In the genomic region with DNA sequence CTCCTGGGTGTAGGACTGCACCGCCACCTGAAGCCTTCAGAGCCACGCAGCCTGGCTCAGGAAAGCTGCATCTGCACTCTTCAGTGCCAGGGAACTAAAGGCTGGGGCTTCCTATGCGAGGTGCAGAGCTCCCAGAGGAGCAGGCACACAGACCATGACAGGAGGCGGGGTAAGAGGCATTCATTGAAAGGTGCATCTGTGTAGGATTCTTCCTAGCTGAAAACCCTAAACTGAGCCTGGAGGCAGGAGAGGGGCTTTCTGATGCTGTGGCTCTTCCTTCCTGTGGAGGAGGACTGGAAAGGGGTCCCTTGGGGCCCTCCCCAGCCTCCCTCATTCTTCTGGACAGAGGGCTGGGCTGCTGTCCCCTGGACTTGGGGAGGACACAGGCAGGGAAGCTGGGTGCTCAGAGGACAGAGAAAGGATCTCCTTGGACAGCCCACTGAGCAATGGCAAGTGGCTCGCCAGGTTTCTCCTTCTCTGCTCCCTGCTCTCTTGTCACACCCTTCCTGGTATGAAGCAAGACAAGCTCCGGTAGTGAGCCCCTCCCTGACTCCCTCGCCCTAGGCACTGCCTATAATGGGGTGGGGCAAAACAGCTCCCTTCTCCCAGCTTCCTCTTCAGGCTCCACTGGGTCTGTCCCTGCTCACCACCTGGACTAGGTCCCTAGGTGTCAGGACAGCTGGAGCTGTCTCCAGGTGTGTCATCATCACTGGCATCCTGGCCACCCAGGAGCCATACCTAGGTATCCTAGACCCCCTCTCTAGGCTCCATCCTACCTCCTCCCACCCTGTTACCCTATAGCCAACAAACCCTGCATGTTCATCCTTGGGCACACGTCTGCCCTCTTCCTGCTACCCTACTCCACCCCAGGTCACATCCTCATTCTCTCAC, we compare ENCODE assay signal across 11 cellular contexts. TPM values are rescaled to one million over a fixed set of nuclear protein-coding genes. Genes with fewer than 3 reads are reported as not detected.
DNase-seq lines count a peak whose midpoint lies in the region; ATAC-seq, FAIRE-seq and TF ChIP-seq lines count a peak whose summit lies in the region.
"Had no signal": no experiment of that assay in that cellular context is flagged by ENCODE, and none has a peak within 500 bp of the region (broad histone marks: within the 10 kb centered on the region; RNA-seq: fewer than 3 reads in every experiment).

No MANE protein-coding gene starts in this region.

- H3K4me1 ChIP-seq in muscle layer of duodenum (ENCODE audit: control insufficient read depth in 1 of 2, insufficient read depth in 2 of 2, low read length in 2 of 2), result no peaks in the 10 kb centered on the region

- FAIRE-seq in D721Med (lab: Jason Lieb, UNC), result no peak

- H3K9me3 ChIP-seq in muscle layer of duodenum (ENCODE audit: control insufficient read depth in 1 of 2, low read length in 2 of 2), result no peaks in the 10 kb centered on the region

- H3K27ac Mint-ChIP-seq in activated T-helper 17 cell treated with anti-CD3 and anti-CD28 coated beads, Interleukin-2, amount 50 U/mL, for 72 hours, result peak overlapping the region; percentile 72

- H3K9me3 Mint-ChIP-seq in activated T-helper 17 cell treated with anti-CD3 and anti-CD28 coated beads, Interleukin-2, amount 50 U/mL, for 72 hours, result no peaks in the 10 kb centered on the region

- H3K36me3 Mint-ChIP-seq in activated T-helper 17 cell treated with anti-CD3 and anti-CD28 coated beads, Interleukin-2, amount 50 U/mL, for 72 hours (ENCODE audit: low read depth), result no peaks in the 10 kb centered on the region

- H3K4me3 ChIP-seq in muscle layer of duodenum (ENCODE audit: low read depth in 1 of 2, low read length in 2 of 2), result no peak overlapping the region

- no peak for TF ChIP-seq CTCF in D721Med (IDR thresholded peaks at IDR 0.05; ENCODE audit: insufficient read depth, missing control alignments)

- H3K4me1 Mint-ChIP-seq in activated T-helper 17 cell treated with anti-CD3 and anti-CD28 coated beads, Interleukin-2, amount 50 U/mL, for 72 hours, result no peaks in the 10 kb centered on the region

- no peaks in the 10 kb centered on the region for H3K27me3 ChIP-seq in muscle layer of duodenum (ENCODE audit: low read depth, low read length)

- no peak overlapping the region for H3K4me3 Mint-ChIP-seq in activated T-helper 17 cell treated with anti-CD3 and anti-CD28 coated beads, Interleukin-2, amount 50 U/mL, for 72 hours

- no peaks in the 10 kb centered on the region for H3K36me3 ChIP-seq in muscle layer of duodenum (ENCODE audit: control insufficient read depth in 1 of 2, insufficient read depth in 2 of 2, low read length in 2 of 2)

- peak; percentile 80 for DNase-seq in DMS153 treated with DMSO at 0.1 percent for 48 hours (lab: John Stamatoyannopoulos, UW; ENCODE audit: unreplicated experiment)
- DNase-seq in NCI-H146 treated with DMSO at 0.1 percent for 48 hours (lab: John Stamatoyannopoulos, UW; ENCODE audit: unreplicated experiment), result peak; percentile 72
- no peak for DNase-seq in activated CD4-positive, CD25-positive, alpha-beta regulatory T cell (lab: John Stamatoyannopoulos, UW)
- no peak for DNase-seq in amygdala (lab: John Stamatoyannopoulos, UW)
- DNase-seq in D721Med (ENCODE audit: insufficient read length, low spot score), result no peak
- DNase-seq: dermis blood vessel endothelial cell; NCI-H2081; stimulated activated CD4-positive, alpha-beta T cell treated with anti-CD3 and anti-CD28 coated beads, Interleukin-2, amount 100 ng/mL, for 48 hours had no signal

- peak overlapping the region; percentile 84 for H3K27ac ChIP-seq in muscle layer of duodenum (ENCODE audit: low read length)

- H3K27me3 Mint-ChIP-seq in activated T-helper 17 cell treated with anti-CD3 and anti-CD28 coated beads, Interleukin-2, amount 50 U/mL, for 72 hours, result no peaks in the 10 kb centered on the region

- no peak for ATAC-seq in activated T-helper 17 cell treated with anti-CD3 and anti-CD28 coated beads, Interleukin-2, amount 50 U/mL, for 72 hours (replicated peaks)
- no peak for ATAC-seq in HG03571 (IDR thresholded peaks at IDR 0.05; ENCODE audit: unreplicated experiment)

RNA-seq across cellular contexts. Expression of a gene that starts 20.0 kb away (rescaled TPM):
- 100 to 1,000 TPM; 530 to 753 TPM for total RNA-seq in activated T-helper 17 cell treated with anti-CD3 and anti-CD28 coated beads, Interleukin-2, amount 50 U/mL, for 72 hours

RNA-seq across cellular contexts. Expression of a gene that starts 25.0 kb away (rescaled TPM):
- 1 to 10 TPM; 3.2 to 9.6 TPM for total RNA-seq in activated T-helper 17 cell treated with anti-CD3 and anti-CD28 coated beads, Interleukin-2, amount 50 U/mL, for 72 hours
- total RNA-seq: dermis blood vessel endothelial cell had no signal

RNA-seq across cellular contexts. Expression of a gene that starts 29.9 kb away (rescaled TPM):
- total RNA-seq in activated T-helper 17 cell treated with anti-CD3 and anti-CD28 coated beads, Interleukin-2, amount 50 U/mL, for 72 hours, result 1,000 to 10,000 TPM; 1,035 to 1,445 TPM

RNA-seq across cellular contexts. Expression of a gene that starts 33.3 kb away (rescaled TPM):
- not detected for total RNA-seq in activated T-helper 17 cell treated with anti-CD3 and anti-CD28 coated beads, Interleukin-2, amount 50 U/mL, for 72 hours

RNA-seq across cellular contexts. Expression of a gene that starts 49.9 kb away (rescaled TPM):
- total RNA-seq in activated T-helper 17 cell treated with anti-CD3 and anti-CD28 coated beads, Interleukin-2, amount 50 U/mL, for 72 hours, result 10 to 100 TPM; 10.1 to 10.7 TPM

Comparison
In these comparisons a context has a peak if more than half of its experiments do, and no peak if none do; other contexts are left out.
1. DNase-seq: peak in DMS153 treated with DMSO at 0.1 percent for 48 hours (single experiment) and NCI-H146 treated with DMSO at 0.1 percent for 48 hours (single experiment); none in activated CD4-positive, CD25-positive, alpha-beta regulatory T cell (0 of 4), amygdala (0 of 56) and D721Med (single experiment).